In genomic region chr7:133586253-133586652, GRCh38 we compare ENCODE assay signal across 24 cellular contexts.
DNase-seq lines count a peak whose midpoint lies in the region; ATAC-seq, FAIRE-seq and TF ChIP-seq lines count a peak whose summit lies in the region.
"Had no signal": no experiment of that assay in that cellular context is flagged by ENCODE, and none has a peak within 500 bp of the region (broad histone marks: within the 10 kb centered on the region; RNA-seq: fewer than 3 reads in every experiment).

No MANE protein-coding gene starts in this region.

- no peak for TF ChIP-seq CTCF in HEK293 (tag by site-specific recombination; IDR thresholded peaks at IDR 0.05)
- no peak for TF ChIP-seq CTCF in K562 (IDR thresholded peaks at IDR 0.05 in 2 of 3, conservative IDR thresholded peaks at IDR 0.05 in 1 of 3; ENCODE audit: insufficient read depth in 2 of 3, low read depth in 1 of 3, low read length in 3 of 3)
- TF ChIP-seq CTCF in psoas muscle (IDR thresholded peaks at IDR 0.05): no peak

- no peak for TF ChIP-seq EP300 in K562 (IDR thresholded peaks at IDR 0.05; ENCODE audit: low read length)

- TF ChIP-seq RAD21 in K562 (CRISPR knock-in tag; conservative IDR thresholded peaks at IDR 0.05 in 1 of 2, IDR thresholded peaks at IDR 0.05 in 1 of 2): no peak

- no peak overlapping the region for H3K9ac ChIP-seq in K562 (ENCODE audit: insufficient read depth in 1 of 2, low read depth in 2 of 2, low read length in 2 of 2)
- H3K9ac ChIP-seq: BLaER1 had no signal

- peak; percentile 41 for FAIRE-seq in GM12891 (lab: Jason Lieb, UNC)
- FAIRE-seq in K562 (lab: Jason Lieb, UNC): no peak
- FAIRE-seq: A204.1, GM12878, GM19239 had no signal

- intact Hi-C loops in K562 (cut with micrococcal nuclease): no loop called here
- intact Hi-C loops in psoas muscle (cut with DNase I): no loop called here

- ATAC-seq in K562 (no peak), psoas muscle (no peak)
- ATAC-seq: GM12878 had no signal

- BruUV-seq in K562 (replicated peaks; lab: Mats Ljungman, UMichigan): no TSS peak

- H3K79me2 ChIP-seq in K562 (ENCODE audit: control insufficient read depth, insufficient read depth, low read length): no peaks in the 10 kb centered on the region

- H4K20me1 ChIP-seq in K562 (replicated peaks; ENCODE audit: control insufficient read depth, insufficient read depth, low read length): no peaks in the 10 kb centered on the region
- H4K20me1 ChIP-seq: BLaER1 had no signal

- no peak for TF ChIP-seq POLR2A in GM12891 (IDR thresholded peaks at IDR 0.05; ENCODE audit: low read depth, low read length)
- TF ChIP-seq POLR2A in K562 (conservative IDR thresholded peaks at IDR 0.05): no peak

- no peak overlapping the region for H3K4me2 ChIP-seq in K562 (ENCODE audit: insufficient read depth, low read length)
- H3K4me2 ChIP-seq: BLaER1 had no signal

- CTCF ChIA-PET in HEK293 (lab: Yijun Ruan, JAX) (interaction anchor here (0.6 kb wide), 1 partner anchor 174 kb away, joined by 3 read pairs; no protein-coding TSS in a partner anchor), K562 (lab: Yijun Ruan, JAX; ENCODE audit: low intra/inter-chr PET ratio) (interaction anchor here (0.5 kb wide), 1 partner anchor 25 kb away, joined by 3 read pairs; no protein-coding TSS in a partner anchor)

- H3K4me3 ChIP-seq in HEK293 (ENCODE audit: low read depth, low read length): no peak overlapping the region
- H3K4me3 ChIP-seq in K562: no peak overlapping the region
- no peak overlapping the region for H3K4me3 ChIP-seq in psoas muscle
- H3K4me3 ChIP-seq: BLaER1, GM12878 had no signal

- no peak overlapping the region for H3K27ac ChIP-seq in HEK293 (ENCODE audit: extremely low read depth, low read depth, low read length)
- no peak overlapping the region for H3K27ac ChIP-seq in K562 (ENCODE audit: extremely low read depth, low read depth, low read length)
- no peak overlapping the region for H3K27ac ChIP-seq in psoas muscle
- H3K27ac ChIP-seq: BLaER1 had no signal

- no peak overlapping the region for H2AFZ ChIP-seq in K562 (ENCODE audit: low read depth, low read length)

- no peaks in the 10 kb centered on the region for H3K4me1 ChIP-seq in HEK293 (ENCODE audit: control insufficient read depth, insufficient read depth, low read length)
- peaks cover 0 to 9% of the 10 kb centered on the region in 2 experiments; a peak in 3 of 5 replicates for H3K4me1 ChIP-seq in K562 (replicated peaks in 1 of 2; ENCODE audit: control insufficient read depth in 2 of 2, insufficient read depth in 2 of 2, low read length in 2 of 2)
- H3K4me1 ChIP-seq in psoas muscle: no peaks in the 10 kb centered on the region
- H3K4me1 ChIP-seq: BE2C had no signal

- in situ Hi-C loops in K562 (cut with MboI): no loop called here

- H3K36me3 ChIP-seq in HEK293 (ENCODE audit: control insufficient read depth in 2 of 2, insufficient read depth in 1 of 2, low read length in 2 of 2) (no peaks in the 10 kb centered on the region), K562 (ENCODE audit: control insufficient read depth, insufficient read depth, low read length) (no peaks in the 10 kb centered on the region), psoas muscle (ENCODE audit: insufficient read depth in 1 of 2, low read depth in 1 of 2) (no peaks in the 10 kb centered on the region)
- H3K36me3 ChIP-seq: BE2C, BLaER1 had no signal

- 39% methylated on average over 3 of the region's 3 CpGs for WGBS in K562 (ENCODE audit: insufficient coverage, low coverage, missing lambda C conversion rate)
- 95 to 97% (median 97%) methylated on average over 3 of the region's 3 CpGs for WGBS in psoas muscle, 3 donors

- H3K9me3 ChIP-seq in HEK293 (ENCODE audit: control insufficient read depth, insufficient read depth, low read depth, low read length) (no peaks in the 10 kb centered on the region), K562 (replicated peaks; ENCODE audit: control insufficient read depth, insufficient read depth, low read depth, low read length) (no peaks in the 10 kb centered on the region), psoas muscle (no peaks in the 10 kb centered on the region)
- H3K9me3 ChIP-seq: BE2C had no signal

- POLR2A ChIA-PET in HEK293 (lab: Yijun Ruan, JAX): no interaction called here
- POLR2A ChIA-PET in K562 (lab: Yijun Ruan, JAX): no interaction called here

- no peaks in the 10 kb centered on the region for H3K27me3 ChIP-seq in K562 (ENCODE audit: control insufficient read depth in 2 of 2, insufficient read depth in 2 of 2, low read length in 2 of 2)
- no peaks in the 10 kb centered on the region for H3K27me3 ChIP-seq in psoas muscle (ENCODE audit: insufficient read depth in 3 of 3, low read length in 2 of 3)
- H3K27me3 ChIP-seq: BE2C, BLaER1 had no signal

- H3K9me1 ChIP-seq in K562 (ENCODE audit: control insufficient read depth, insufficient read depth, low read length): no peaks in the 10 kb centered on the region

- DNase-seq in GM12891 (ENCODE audit: insufficient read length, low spot score) (no peak), K562 (ENCODE audit: extremely low read depth in 1 of 4, low spot score in 3 of 4) (no peak), NCI-H510A treated with DMSO at 0.1 percent for 48 hours (lab: John Stamatoyannopoulos, UW) (no peak), psoas muscle (no peak)
- DNase-seq: 8988T; ACHN; BE2C; C1 segment of cervical spinal cord; CD4-positive, alpha-beta memory T cell; CD4-positive, CD25-positive, alpha-beta regulatory T cell; CD8-positive, alpha-beta memory T cell; COR-L47; DMS 273 treated with DMSO at 0.1 percent for 48 hours; DMS153; DMS53; DMS79; DND-41; EL; GDM1 had no signal

TF ChIP-seq in GM12891, 5 proteins besides CTCF, POLR2A, EP300 and RAD21:
- TF ChIP-seq POLR2AphosphoS5 (IDR thresholded peaks at IDR 0.05; ENCODE audit: low read depth, low read length) (no peak), POU2F2 (IDR thresholded peaks at IDR 0.05; ENCODE audit: low read depth, low read length) (no peak), TAF1 (IDR thresholded peaks at IDR 0.05; ENCODE audit: low read depth, low read length) (no peak), SPI1 (IDR thresholded peaks at IDR 0.05; ENCODE audit: low read depth, low read length) (no peak), PAX5 (IDR thresholded peaks at IDR 0.05; ENCODE audit: insufficient read depth, low read length, severe bottlenecking) (no peak)

TF ChIP-seq in HEK293, 187 proteins besides CTCF, POLR2A, EP300 and RAD21:
- TF ChIP-seq, protein P1, sequence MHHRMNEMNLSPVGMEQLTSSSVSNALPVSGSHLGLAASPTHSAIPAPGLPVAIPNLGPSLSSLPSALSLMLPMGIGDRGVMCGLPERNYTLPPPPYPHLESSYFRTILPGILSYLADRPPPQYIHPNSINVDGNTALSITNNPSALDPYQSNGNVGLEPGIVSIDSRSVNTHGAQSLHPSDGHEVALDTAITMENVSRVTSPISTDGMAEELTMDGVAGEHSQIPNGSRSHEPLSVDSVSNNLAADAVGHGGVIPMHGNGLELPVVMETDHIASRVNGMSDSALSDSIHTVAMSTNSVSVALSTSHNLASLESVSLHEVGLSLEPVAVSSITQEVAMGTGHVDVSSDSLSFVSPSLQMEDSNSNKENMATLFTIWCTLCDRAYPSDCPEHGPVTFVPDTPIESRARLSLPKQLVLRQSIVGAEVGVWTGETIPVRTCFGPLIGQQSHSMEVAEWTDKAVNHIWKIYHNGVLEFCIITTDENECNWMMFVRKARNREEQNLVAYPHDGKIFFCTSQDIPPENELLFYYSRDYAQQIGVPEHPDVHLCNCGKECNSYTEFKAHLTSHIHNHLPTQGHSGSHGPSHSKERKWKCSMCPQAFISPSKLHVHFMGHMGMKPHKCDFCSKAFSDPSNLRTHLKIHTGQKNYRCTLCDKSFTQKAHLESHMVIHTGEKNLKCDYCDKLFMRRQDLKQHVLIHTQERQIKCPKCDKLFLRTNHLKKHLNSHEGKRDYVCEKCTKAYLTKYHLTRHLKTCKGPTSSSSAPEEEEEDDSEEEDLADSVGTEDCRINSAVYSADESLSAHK (tag by site-specific recombination; IDR thresholded peaks at IDR 0.05): no peak
- peak; percentile 73 for TF ChIP-seq ZNF146 (tag by site-specific recombination; IDR thresholded peaks at IDR 0.05)
- TF ChIP-seq ZNF623 (tag by site-specific recombination; IDR thresholded peaks at IDR 0.05): no peak
- TF ChIP-seq ZNF580 (tag by site-specific recombination; IDR thresholded peaks at IDR 0.05): 0 out of 2 replicates have a peak, but pooled peaks have one; percentile 18

TF ChIP-seq in K562, 482 proteins besides CTCF, POLR2A, EP300 and RAD21 (continues in another document):
- no peak for TF ChIP-seq ZNF780A (CRISPR knock-in tag; IDR thresholded peaks at IDR 0.05)
- no peak for TF ChIP-seq ZNF140 (CRISPR knock-in tag; IDR thresholded peaks at IDR 0.05)
- TF ChIP-seq MIER1 (IDR thresholded peaks at IDR 0.05; ENCODE audit: low read depth): no peak
- peak; percentile 81 for TF ChIP-seq ZNF146 (CRISPR knock-in tag; IDR thresholded peaks at IDR 0.05; ENCODE audit: unreplicated experiment)
- TF ChIP-seq BCLAF1 (IDR thresholded peaks at IDR 0.05; ENCODE audit: borderline replicate concordance in 1 of 2, control insufficient read depth in 1 of 2, low read depth in 2 of 2, low read length in 1 of 2): no peak
